1 cellular context compared by ENCODE assay signal in genomic region chr11:115919341-115920086, GRCh38.
TF ChIP-seq lines count a peak whose summit lies in the region.

No MANE protein-coding gene starts in this region.

TF ChIP-seq in GM12878, 131 proteins besides CTCF, POLR2A, EP300 and RAD21 (continued from another document):
- TF ChIP-seq E4F1 (IDR thresholded peaks at IDR 0.05; ENCODE audit: borderline replicate concordance, partially characterized antibody) = no peak
